14 cellular contexts compared by ENCODE assay signal in the genomic region with DNA sequence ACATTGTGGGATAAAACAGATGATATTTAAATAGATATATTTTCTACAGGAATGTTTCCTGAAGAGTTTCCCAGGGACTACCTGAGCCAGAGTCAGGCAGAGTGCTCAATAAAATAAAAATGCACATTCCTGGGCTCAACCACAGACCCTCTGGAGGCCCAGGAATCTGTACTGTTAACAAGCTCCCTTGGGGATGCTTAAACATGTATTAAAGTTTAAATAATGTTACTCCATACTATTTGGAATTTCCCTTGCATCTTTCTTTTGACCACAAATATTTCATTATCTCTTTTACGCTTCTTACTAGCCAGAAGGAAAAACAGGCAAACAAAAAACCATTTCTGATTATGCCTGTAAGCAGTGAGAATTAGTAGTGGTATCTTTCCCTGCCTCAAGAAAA. TPM values are rescaled to one million over a fixed set of nuclear protein-coding genes. Genes with fewer than 3 reads are reported as not detected.
DNase-seq lines count a peak whose midpoint lies in the region; ATAC-seq and TF ChIP-seq lines count a peak whose summit lies in the region.
"Had no signal": no experiment of that assay in that cellular context is flagged by ENCODE, and none has a peak within 500 bp of the region (broad histone marks: within the 10 kb centered on the region; RNA-seq: fewer than 3 reads in every experiment).

No MANE protein-coding gene starts in this region.

- H3K4me1 Mint-ChIP-seq in neural progenitor cell: peaks cover 14% of the 10 kb centered on the region
- no peaks in the 10 kb centered on the region for H3K4me1 Mint-ChIP-seq in CD4-positive, alpha-beta T cell (ENCODE audit: low read depth)

- no peak for TF ChIP-seq POLR2A in adrenal gland (IDR thresholded peaks at IDR 0.05)

- ATAC-seq in GM19324 (IDR thresholded peaks at IDR 0.05; ENCODE audit: low FRiP score, unreplicated experiment) (peak; percentile 12), HG02870 (IDR thresholded peaks at IDR 0.05; ENCODE audit: unreplicated experiment) (peak; percentile 32), GM18873 (IDR thresholded peaks at IDR 0.05; ENCODE audit: low FRiP score, unreplicated experiment) (no peak)
- no peak for ATAC-seq in CD4-positive, alpha-beta T cell (ENCODE audit: poor library complexity)
- ATAC-seq in activated CD4-positive, CD25-positive, alpha-beta regulatory T cell treated with anti-CD3 and anti-CD28 coated beads, Interleukin-2, amount 50 U/mL, for 24 hours: no peak

- H3K4me2 ChIP-seq in neural progenitor cell: peak overlapping the region; percentile 23

- H3K27me3 ChIP-seq in neural progenitor cell (no peaks in the 10 kb centered on the region), adrenal gland (no peaks in the 10 kb centered on the region)
- H3K27me3 ChIP-seq in CD4-positive, alpha-beta T cell (ENCODE audit: control insufficient read depth, insufficient read depth, low read length): no peaks in the 10 kb centered on the region

- peaks cover 5% of the 10 kb centered on the region for H3F3A ChIP-seq in neural progenitor cell (ENCODE audit: low read depth)

- TF ChIP-seq CTCF in neural progenitor cell (IDR thresholded peaks at IDR 0.05) (no peak), adrenal gland (IDR thresholded peaks at IDR 0.05) (no peak)
- no peak for TF ChIP-seq CTCF in CD4-positive, alpha-beta T cell (IDR thresholded peaks at IDR 0.05)

- H2AFZ ChIP-seq in neural progenitor cell (replicated peaks): no peak overlapping the region

- H3K9me3 ChIP-seq in neural progenitor cell (ENCODE audit: low read depth): no peaks in the 10 kb centered on the region
- no peaks in the 10 kb centered on the region for H3K9me3 ChIP-seq in CD4-positive, alpha-beta T cell (ENCODE audit: control insufficient read depth, low read length)
- no peaks in the 10 kb centered on the region for H3K9me3 ChIP-seq in adrenal gland (replicated peaks in 1 of 3)

- CTCF ChIA-PET in CD4-positive, alpha-beta T cell (lab: Charles Lee): no interaction called here

- H3K4me3 ChIP-seq in neural progenitor cell: no peak overlapping the region
- no peak overlapping the region for H3K4me3 ChIP-seq in adrenal gland

- H4K20me1 ChIP-seq in neural progenitor cell (ENCODE audit: low read depth): no peaks in the 10 kb centered on the region

- peak; percentile 8 for DNase-seq in RPMI8226
- peak; percentile 11 for DNase-seq in neural progenitor cell (ENCODE audit: low spot score)
- DNase-seq in CD4-positive, alpha-beta T cell: no peak
- DNase-seq in adrenal gland: no peak
- DNase-seq: hippocampal formation; NCI-H1092; NCI-H524 treated with DMSO at 0.1 percent for 48 hours; SHP77 treated with DMSO at 0.1 percent for 48 hours; stimulated activated naive CD4-positive, alpha-beta T cell treated with Interleukin-2 at 50 U/mL for 16 hours had no signal

- peaks cover 13% of the 10 kb centered on the region for H3K36me3 Mint-ChIP-seq in neural progenitor cell
- no peaks in the 10 kb centered on the region for H3K36me3 Mint-ChIP-seq in CD4-positive, alpha-beta T cell (ENCODE audit: low read depth)

- no peaks in the 10 kb centered on the region for H3K27me3 Mint-ChIP-seq in neural progenitor cell (ENCODE audit: insufficient read depth, low read depth)
- no peaks in the 10 kb centered on the region for H3K27me3 Mint-ChIP-seq in CD4-positive, alpha-beta T cell

- H3K4me3 Mint-ChIP-seq in neural progenitor cell: no peak overlapping the region
- H3K4me3 Mint-ChIP-seq in CD4-positive, alpha-beta T cell: no peak overlapping the region

- H3K9ac ChIP-seq in neural progenitor cell: no peak overlapping the region

- intact Hi-C loops in CD4-positive, alpha-beta T cell (cut with DNase I, micrococcal nuclease): no loop called here
- intact Hi-C loops in adrenal gland (cut with DNase I): no loop called here

- H3K27ac ChIP-seq in neural progenitor cell (peak overlapping the region; percentile 74), adrenal gland (no peak overlapping the region)
- no peak overlapping the region for H3K27ac ChIP-seq in CD4-positive, alpha-beta T cell (ENCODE audit: low read depth, low read length)
- H3K27ac ChIP-seq: VCaP had no signal

- no peaks in the 10 kb centered on the region for H3K79me2 ChIP-seq in neural progenitor cell (ENCODE audit: low read depth)

- H3K4me1 ChIP-seq in neural progenitor cell (peaks cover 19% of the 10 kb centered on the region), adrenal gland (replicated peaks in 1 of 2) (no peaks in the 10 kb centered on the region)

- H3K9me3 Mint-ChIP-seq in neural progenitor cell: no peaks in the 10 kb centered on the region
- no peaks in the 10 kb centered on the region for H3K9me3 Mint-ChIP-seq in CD4-positive, alpha-beta T cell

- H3K36me3 ChIP-seq in neural progenitor cell (no peaks in the 10 kb centered on the region), adrenal gland (replicated peaks in 1 of 2) (no peaks in the 10 kb centered on the region)

- POLR2A ChIA-PET in CD4-positive, alpha-beta T cell (lab: Charles Lee): no interaction called here

- 78 to 95% (median 86%) methylated on average over 1 of the region's 1 CpG for WGBS in adrenal gland, 4 donors

- H3K27ac Mint-ChIP-seq in neural progenitor cell: peak overlapping the region; percentile 55
- H3K27ac Mint-ChIP-seq in CD4-positive, alpha-beta T cell: no peak overlapping the region

RNA-seq across cellular contexts. Expression of a gene that starts 42.3 kb away (rescaled TPM):
- total RNA-seq in neural progenitor cell (ENCODE audit: low replicate concordance) (13.2 and 18.2 TPM in 2 replicates), adrenal gland (1 to 10 TPM; 1.1 to 4.4 (median 1.9) TPM)
- total RNA-seq in CD4-positive, alpha-beta T cell: under 1 TPM; 0.20 to 0.25 TPM
- 1 to 10 TPM in 2 of 3 donors, under 1 TPM in 1; 0.37 to 1.3 (median 1.1) TPM for polyA plus RNA-seq in adrenal gland

Comparison
In these comparisons a context has a peak if more than half of its experiments do, and no peak if none do; other contexts are left out.
1. ATAC-seq: peak in GM19324 (single experiment) and HG02870 (single experiment); none in GM18873 (single experiment), CD4-positive, alpha-beta T cell (single experiment) and activated CD4-positive, CD25-positive, alpha-beta regulatory T cell treated with anti-CD3 and anti-CD28 coated beads, Interleukin-2, amount 50 U/mL, for 24 hours (0 of 2).
2. DNase-seq: peak in RPMI8226 (single experiment) and neural progenitor cell (single experiment); none in CD4-positive, alpha-beta T cell (0 of 10) and adrenal gland (0 of 7).